ENCODE assay signal across 20 cellular contexts in genomic region chr11:30730011-30730410, GRCh38.
A peak's percentile ranks its signal among the peaks of the same experiment; 100 is the strongest.
DNase-seq lines count a peak whose midpoint lies in the region; ATAC-seq and FAIRE-seq lines count a peak whose summit lies in the region.
"Had no signal": no experiment of that assay in that cellular context is flagged by ENCODE, and none has a peak within 500 bp of the region (broad histone marks: within the 10 kb centered on the region; RNA-seq: fewer than 3 reads in every experiment).

No MANE protein-coding gene starts in this region.

- FAIRE-seq in A204.1 (lab: Jason Lieb, UNC), result peak; percentile 98
- FAIRE-seq: GM12878, HepG2 had no signal

- peak; percentile 2 for DNase-seq in Caki2 (ENCODE audit: low read depth)
- peak; percentile 92 for DNase-seq in NCI-H526 treated with DMSO at 0.1 percent for 48 hours (lab: John Stamatoyannopoulos, UW)
- DNase-seq in medulla oblongata (ENCODE audit: extremely low spot score), result peak; percentile 7
- DNase-seq in nucleus accumbens (lab: John Stamatoyannopoulos, UW), result no peak
- no peak for DNase-seq in stimulated activated naive CD4-positive, alpha-beta T cell (lab: John Stamatoyannopoulos, UW)
- DNase-seq in Ammon's horn (ENCODE audit: low spot score), result no peak
- DNase-seq: ACHN; Calu3; CD4-positive, alpha-beta T cell; DMS79 treated with DMSO at 0.1 percent for 48 hours; GF-D8; GM23248; H7; HFFc6; KBM-7 had no signal

- in situ Hi-C loops in Caki2 (cut with HindIII; ENCODE audit: low pct_unique_long_range_greater_than_20kb, low sequenced_read_pairs), result no loop called here

- no peak for ATAC-seq in HG03378 (IDR thresholded peaks at IDR 0.05; ENCODE audit: unreplicated experiment)
- ATAC-seq: GM12878, HCT116, HepG2 had no signal

Comparison
In these comparisons a context has a peak if more than half of its experiments do, and no peak if none do; other contexts are left out.
1. DNase-seq: peak in Caki2 (single experiment), NCI-H526 treated with DMSO at 0.1 percent for 48 hours (single experiment) and medulla oblongata (single experiment); none in nucleus accumbens (0 of 56), stimulated activated naive CD4-positive, alpha-beta T cell (0 of 6) and Ammon's horn (single experiment).